In genomic region chr5:91176288-91177016, GRCh38 we compare ENCODE assay signal across 19 cellular contexts.
DNase-seq lines count a peak whose midpoint lies in the region; ATAC-seq, FAIRE-seq and TF ChIP-seq lines count a peak whose summit lies in the region.
"Had no signal": no experiment of that assay in that cellular context is flagged by ENCODE, and none has a peak within 500 bp of the region (broad histone marks: within the 10 kb centered on the region; RNA-seq: fewer than 3 reads in every experiment).

No MANE protein-coding gene starts in this region.

- H3K4me3 ChIP-seq in BLaER1 treated with 17β-estradiol and CSF1 and Interleukin-3, amounts not matched to agents 10 nM and 100 nM: no peak overlapping the region
- H3K4me3 ChIP-seq in WERI-Rb-1 (ENCODE audit: low read depth, low read length): no peak overlapping the region

- TF ChIP-seq CTCF in WERI-Rb-1 (IDR thresholded peaks at IDR 0.05; ENCODE audit: low read depth, low read length): no peak

- no peaks in the 10 kb centered on the region for H4K20me1 ChIP-seq in BLaER1 treated with 17β-estradiol and CSF1 and Interleukin-3, amounts not matched to agents 10 nM and 100 nM

- peak overlapping the region in 6 of 11 experiments; percentile 23 to 58 (median 38); a peak in 9 of 22 replicates for H3K4me2 ChIP-seq in BLaER1 treated with 17β-estradiol and CSF1 and Interleukin-3, amounts not matched to agents 10 nM and 100 nM

- no peak overlapping the region for H3K27ac ChIP-seq in BLaER1 treated with 17β-estradiol and CSF1 and Interleukin-3, amounts not matched to agents 10 nM and 100 nM
- H3K27ac ChIP-seq in WERI-Rb-1: peak overlapping the region; percentile 44

- peak; percentile 35 for DNase-seq in WERI-Rb-1
- DNase-seq in kidney tubule cell (ENCODE audit: low spot score): peak; percentile 59
- DNase-seq in NCI-H187 treated with DMSO at 0.1 percent for 48 hours (lab: John Stamatoyannopoulos, UW): no peak
- DNase-seq in SIG-M5 (lab: John Stamatoyannopoulos, UW): no peak
- DNase-seq in urothelium cell line (ENCODE audit: low spot score): no peak
- DNase-seq: activated B cell treated with CpG ODN at 0.5 μM for 24 hours; activated gamma-delta T cell treated with Interleukin-2 at 50 U/mL for 16 hours; effector memory CD8-positive, alpha-beta T cell; Karpas-422; NCI-H446 treated with DMSO at 0.1 percent for 48 hours; nucleus accumbens; PC-3; small intestine; stimulated activated naive CD4-positive, alpha-beta T cell treated with Interleukin-2 at 50 U/mL for 16 hours; T-helper 1 cell had no signal

- H3K4me1 ChIP-seq in BLaER1 treated with 17β-estradiol and CSF1 and Interleukin-3, amounts not matched to agents 10 nM and 100 nM: peaks cover 3 to 19% (median 14%) of the 10 kb centered on the region in 10 experiments; a peak in 18 of 20 replicates

- no peaks in the 10 kb centered on the region for H3K27me3 ChIP-seq in BLaER1 treated with 17β-estradiol and CSF1 and Interleukin-3, amounts not matched to agents 10 nM and 100 nM
- no peaks in the 10 kb centered on the region for H3K27me3 ChIP-seq in WERI-Rb-1 (ENCODE audit: insufficient read depth, low read depth, severe bottlenecking)

- no peak overlapping the region for H3K9ac ChIP-seq in BLaER1 treated with 17β-estradiol and CSF1 and Interleukin-3, amounts not matched to agents 10 nM and 100 nM

- peaks cover 0 to 14% (median 5%) of the 10 kb centered on the region in 11 experiments; a peak in 7 of 22 replicates for H3K9me3 ChIP-seq in BLaER1 treated with 17β-estradiol and CSF1 and Interleukin-3, amounts not matched to agents 10 nM and 100 nM (replicated peaks in 1 of 11)
- H3K9me3 ChIP-seq in WERI-Rb-1 (ENCODE audit: severe bottlenecking): no peaks in the 10 kb centered on the region

- H3K36me3 ChIP-seq in BLaER1 treated with 17β-estradiol and CSF1 and Interleukin-3, amounts not matched to agents 10 nM and 100 nM: no peaks in the 10 kb centered on the region
- no peaks in the 10 kb centered on the region for H3K36me3 ChIP-seq in WERI-Rb-1

- ATAC-seq in GM18867 (IDR thresholded peaks at IDR 0.05; ENCODE audit: unreplicated experiment) (peak; percentile 42), GM18519 (IDR thresholded peaks at IDR 0.05; ENCODE audit: low FRiP score, unreplicated experiment) (no peak)
- ATAC-seq: effector memory CD8-positive, alpha-beta T cell; PC-3 had no signal

- FAIRE-seq in urothelium cell line (lab: Jason Lieb, UNC): no peak
- FAIRE-seq: G401.6, small intestine had no signal

Comparison
In these comparisons a context has a peak if more than half of its experiments do, and no peak if none do; other contexts are left out.
1. DNase-seq: peak in WERI-Rb-1 (single experiment) and kidney tubule cell (single experiment); none in NCI-H187 treated with DMSO at 0.1 percent for 48 hours (single experiment), SIG-M5 (single experiment) and urothelium cell line (single experiment).